12 cellular contexts compared by ENCODE assay signal in genomic region chr20:41359541-41360011, GRCh38. TPM values are rescaled to one million over a fixed set of nuclear protein-coding genes. Genes with fewer than 3 reads are reported as not detected.
"Had no signal": no experiment of that assay in that cellular context is flagged by ENCODE, and none has a peak within 500 bp of the region (broad histone marks: within the 10 kb centered on the region; RNA-seq: fewer than 3 reads in every experiment).

No MANE protein-coding gene starts in this region.

- ATAC-seq: activated CD8-positive, alpha-beta T cell treated with anti-CD3 and anti-CD28 coated beads, Interleukin-2, amount 10 ng/mL, durations not matched to agents 7 days and 5 days; effector memory CD8-positive, alpha-beta T cell; stimulated activated naive CD8-positive, alpha-beta T cell treated with anti-CD3 and anti-CD28 coated beads, Interleukin-15, amount 100 ng/mL, for 72 hours had no signal

- H3K27ac ChIP-seq: sigmoid colon, thoracic aorta had no signal

- DNase-seq: activated CD4-positive, alpha-beta T cell treated with anti-CD3 and anti-CD28 coated beads for 48 hours; activated CD8-positive, alpha-beta memory T cell treated with anti-CD3 and anti-CD28 coated beads, Interleukin-2, amount 50 U/mL, for 4 hours; activated CD8-positive, alpha-beta T cell treated with anti-CD3 and anti-CD28 coated beads, Interleukin-2, amount 10 ng/mL, durations not matched to agents 7 days and 5 days; activated effector memory CD4-positive, alpha-beta T cell treated with anti-CD3 and anti-CD28 coated beads, Interleukin-2, amount 50 U/mL, for 16 hours; activated T-cell treated with anti-CD3 and anti-CD28 coated beads, Interleukin-2, amount 50 U/mL, for 48 hours; amygdala; effector memory CD8-positive, alpha-beta T cell; foreskin melanocyte; sigmoid colon; stimulated activated CD4-positive, alpha-beta T cell treated with anti-CD3 and anti-CD28 coated beads, Interleukin-1b, Interleukin-23, amount 100 ng/mL, for 48 hours; stimulated activated naive CD8-positive, alpha-beta T cell treated with anti-CD3 and anti-CD28 coated beads, Interleukin-15, amount 100 ng/mL, for 72 hours had no signal

- H3K4me1 ChIP-seq: sigmoid colon had no signal

- H3K9me3 ChIP-seq: sigmoid colon, thoracic aorta had no signal

- H3K4me3 ChIP-seq: sigmoid colon, thoracic aorta had no signal

RNA-seq across cellular contexts. Expression of gene EMILIN3, which starts 7.0 kb away (rescaled TPM):
- total RNA-seq: activated CD8-positive, alpha-beta T cell treated with anti-CD3 and anti-CD28 coated beads, Interleukin-2, amount 10 ng/mL, durations not matched to agents 7 days and 5 days had no signal
